8 cellular contexts compared by ENCODE assay signal in genomic region chr11:32829680-32830412, GRCh38. TPM values are rescaled to one million over a fixed set of nuclear protein-coding genes. Genes with fewer than 3 reads are reported as not detected.
DNase-seq lines count a peak whose midpoint lies in the region; ATAC-seq, FAIRE-seq and TF ChIP-seq lines count a peak whose summit lies in the region.

TSS of gene PRRG4 (plus strand) at chr11:32829927. CDS start at chr11:32830530, 603 bp downstream.

- intact Hi-C loops in left lung (cut with DNase I): no loop called here

- CTCF ChIA-PET in SK-N-SH (lab: Yijun Ruan, JAX): no interaction called here

- H3K9me3 ChIP-seq in SK-N-SH (no peaks in the 10 kb centered on the region), left lung (no peaks in the 10 kb centered on the region)

- H3K9ac ChIP-seq in SK-N-SH: peak within 1 kb of the TSS; percentile 63

- peaks cover 30% of the 10 kb centered on the region; the same call in 1 of the 2 replicates for H3K27me3 ChIP-seq in SK-N-SH (ENCODE audit: insufficient read depth)
- H3K27me3 ChIP-seq in left lung: peaks cover 0 to 3% of the 10 kb centered on the region in 2 donors

- FAIRE-seq in HTR-8/SVneo (lab: Jason Lieb, UNC): peak; percentile 67

- peak; percentile 73 for DNase-seq in GM03348 (ENCODE audit: low spot score)
- peak; percentile 56 for DNase-seq in HTR-8/SVneo (ENCODE audit: insufficient read length, low spot score)
- DNase-seq in SK-N-SH: peak; percentile 49
- DNase-seq in choroid plexus epithelial cell (ENCODE audit: low read depth): peak; percentile 38
- DNase-seq in left lung: peak; percentile 83 to 96
- peak; percentile 37 for DNase-seq in stimulated activated CD4-positive, alpha-beta T cell treated with anti-CD3 and anti-CD28 coated beads, Interleukin-4, amount 100 ng/mL, for 24 hours
- no peak for DNase-seq in middle frontal gyrus (ENCODE audit: extremely low spot score, low spot score)

- TF ChIP-seq EP300 in SK-N-SH (IDR thresholded peaks at IDR 0.05; ENCODE audit: borderline replicate concordance in 1 of 2, low read depth in 1 of 2, low read length in 1 of 2): no peak

- no peaks in the 10 kb centered on the region for H3K9me2 ChIP-seq in SK-N-SH

- no peaks in the 10 kb centered on the region for H3K79me2 ChIP-seq in SK-N-SH (ENCODE audit: insufficient read depth)

- H3K36me3 ChIP-seq in SK-N-SH (replicated peaks in 1 of 2; ENCODE audit: control insufficient read depth in 1 of 2, insufficient read depth in 2 of 2, low read length in 1 of 2) (no peaks in the 10 kb centered on the region), left lung (peaks cover 0 to 5% of the 10 kb centered on the region in 2 donors)

- no peaks in the 10 kb centered on the region for H4K20me1 ChIP-seq in SK-N-SH (ENCODE audit: insufficient read depth)

- peak within 1 kb of the TSS; percentile 56 to 69 for H3K4me3 ChIP-seq in SK-N-SH (ENCODE audit: low read depth in 2 of 2, low read length in 1 of 2)
- H3K4me3 ChIP-seq in choroid plexus epithelial cell (ENCODE audit: low read depth, low read length): peak within 1 kb of the TSS; percentile 67
- H3K4me3 ChIP-seq in left lung: peak within 1 kb of the TSS; percentile 72 to 93

- H3F3A ChIP-seq in SK-N-SH (replicated peaks; ENCODE audit: insufficient read depth): no peaks in the 10 kb centered on the region

- ATAC-seq in GM21423 (IDR thresholded peaks at IDR 0.05; ENCODE audit: unreplicated experiment): peak; percentile 75
- ATAC-seq in left lung: peak; percentile 99

- TF ChIP-seq CTCF in SK-N-SH (IDR thresholded peaks at IDR 0.05): no peak
- no peak for TF ChIP-seq CTCF in choroid plexus epithelial cell (conservative IDR thresholded peaks at IDR 0.05; ENCODE audit: low read depth, low read length)
- no peak for TF ChIP-seq CTCF in left lung (IDR thresholded peaks at IDR 0.05)

- H2AFZ ChIP-seq in SK-N-SH (ENCODE audit: low read depth): peak within 1 kb of the TSS; percentile 96

- POLR2A ChIA-PET in SK-N-SH (lab: Yijun Ruan, JAX): no interaction called here

- 4% methylated on average over 17 of the region's 85 CpGs for WGBS in SK-N-SH (ENCODE audit: low lambda C conversion rate)

- no peaks in the 10 kb centered on the region; a peak in 2 of 4 replicates for H3K4me1 ChIP-seq in SK-N-SH (ENCODE audit: control insufficient read depth in 1 of 2, insufficient read depth in 2 of 2, low read depth in 1 of 2, low read length in 1 of 2)
- peaks cover 0 to 22% of the 10 kb centered on the region in 2 donors for H3K4me1 ChIP-seq in left lung

- H3K27ac ChIP-seq in SK-N-SH (ENCODE audit: low read depth in 2 of 2, low read length in 1 of 2) (no peak within 1 kb of the TSS), left lung (peak within 1 kb of the TSS; percentile 80 to 90)

- no peak for TF ChIP-seq RAD21 in SK-N-SH (IDR thresholded peaks at IDR 0.05; ENCODE audit: low read length)

- peak within 1 kb of the TSS; percentile 96 for H3K4me2 ChIP-seq in SK-N-SH

TF ChIP-seq in SK-N-SH, 30 proteins besides CTCF, POLR2A, EP300 and RAD21:
- TF ChIP-seq GABPA (IDR thresholded peaks at IDR 0.05; ENCODE audit: low read depth) (no peak), EZH2phosphoT487 (IDR thresholded peaks at IDR 0.05; ENCODE audit: borderline replicate concordance, low read depth) (0 out of 2 replicates have a peak, but pooled peaks have one; percentile 2)

RNA-seq across cellular contexts. Expression of gene PRRG4, which starts in this region (rescaled TPM):
- 0.21 TPM in 2 replicates for polyA plus RNA-seq in SK-N-SH (2012; rRNA removed)
- polyA plus RNA-seq in SK-N-SH (2012; cell fraction: cytosol; rRNA removed): 0.28 and 0.31 TPM in 2 replicates
- polyA plus RNA-seq in SK-N-SH (2012; cell fraction: nucleus; rRNA removed): 0.06 and 0.07 TPM in 2 replicates
- total RNA-seq in left lung: 10 to 100 TPM; 12.6 to 14.2 TPM

Comparison
In these comparisons a context has a peak if more than half of its experiments do, and no peak if none do; other contexts are left out.
1. Peak in DNase-seq, H3K4me3 ChIP-seq, H3K9ac ChIP-seq and H3K4me2 ChIP-seq in SK-N-SH; RNA of the gene not detected or under 1 TPM.
2. H3K27ac ChIP-seq: peak in left lung (2 of 2); none in SK-N-SH (0 of 2).
3. Peak in every context shown above with its lines, with median percentiles within 50 percentile points of each other: H3K4me3 ChIP-seq.